9 cellular contexts compared by ENCODE assay signal in the genomic region with DNA sequence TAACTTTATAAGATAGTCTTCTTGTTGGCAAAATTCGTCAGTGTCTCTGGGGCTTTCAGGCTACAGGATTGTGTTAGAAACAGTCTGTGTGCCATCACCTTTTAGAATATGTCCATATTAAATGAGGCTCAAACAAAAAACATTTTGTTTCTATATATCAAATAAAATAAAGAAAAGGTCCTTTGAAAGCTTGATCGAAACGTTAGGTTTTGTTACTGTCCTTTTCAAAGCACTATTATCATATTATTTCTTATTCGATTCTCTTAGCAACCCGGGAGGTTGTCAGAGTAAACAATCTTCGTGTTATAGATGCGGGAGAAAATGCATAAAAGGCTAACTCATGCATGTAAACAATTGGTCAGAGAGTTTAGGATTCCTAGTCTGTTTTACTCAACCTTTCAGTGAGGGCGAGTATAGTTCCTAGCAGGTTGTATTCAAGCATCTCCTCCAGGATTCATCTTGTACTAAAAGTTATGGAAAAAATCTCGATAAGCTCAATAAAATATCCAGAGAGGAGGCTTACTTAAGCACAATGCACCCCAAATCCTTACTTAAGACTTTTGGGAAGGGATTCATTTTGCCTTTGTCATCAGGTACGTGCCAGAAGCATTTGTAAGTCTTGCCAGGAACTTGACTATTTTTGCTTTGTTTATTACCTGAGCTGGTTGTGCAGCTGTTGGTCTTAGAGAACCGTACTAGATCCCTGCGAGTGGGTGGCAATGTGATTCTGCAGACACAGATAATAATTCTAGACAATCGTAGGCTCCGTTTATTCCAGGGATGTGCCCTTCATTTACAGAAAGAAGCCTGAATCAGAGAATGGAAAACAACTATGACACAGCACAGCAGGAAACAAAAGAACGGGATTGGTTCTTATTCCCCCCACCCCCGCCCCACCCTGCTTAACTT.
DNase-seq lines count a peak whose midpoint lies in the region; ATAC-seq, FAIRE-seq and TF ChIP-seq lines count a peak whose summit lies in the region.
"Had no signal": no experiment of that assay in that cellular context is flagged by ENCODE, and none has a peak within 500 bp of the region (broad histone marks: within the 10 kb centered on the region; RNA-seq: fewer than 3 reads in every experiment).

No MANE protein-coding gene starts in this region.

- peak overlapping the region in 2 of 3 experiments; percentile 50 to 93 for H3K27ac Mint-ChIP-seq in nephron

- intact Hi-C loops in uterus (cut with DNase I; ENCODE audit: low total_unique reads), result no loop called here
- intact Hi-C loops in sigmoid colon (cut with DNase I), result no loop called here
- intact Hi-C loops in heart left ventricle (cut with DNase I), result loop anchor here in 1 of 10 donors (10.0 kb wide), 1 partner anchor 72 kb away; no protein-coding TSS in a partner anchor

- no peaks in the 10 kb centered on the region for H3K79me2 ChIP-seq in MM.1S (ENCODE audit: low read length)

- peaks cover 13% of the 10 kb centered on the region for H3F3A ChIP-seq in MM.1S (ENCODE audit: insufficient read depth, low read length)

- no peaks in the 10 kb centered on the region for H4K20me1 ChIP-seq in MM.1S (ENCODE audit: insufficient read depth, low read length)

- TF ChIP-seq CTCF in MM.1S (IDR thresholded peaks at IDR 0.05; ENCODE audit: low read length) (no peak), bronchial epithelial cell (IDR thresholded peaks at IDR 0.05; ENCODE audit: insufficient read depth, low read length, severe bottlenecking) (no peak), nephron (IDR thresholded peaks at IDR 0.05; ENCODE audit: unreplicated experiment in 3 of 3) (no peak), uterus (IDR thresholded peaks at IDR 0.05) (no peak), sigmoid colon (IDR thresholded peaks at IDR 0.05) (no peak), heart left ventricle (IDR thresholded peaks at IDR 0.05) (no peak)

- no peaks in the 10 kb centered on the region for H3K36me3 Mint-ChIP-seq in nephron (ENCODE audit: low read depth)

- no peak for FAIRE-seq in bronchial epithelial cell (lab: Jason Lieb, UNC)

- peaks cover 65% of the 10 kb centered on the region for H3K4me1 Mint-ChIP-seq in nephron

- DNase-seq in DMS114 treated with DMSO at 0.1 percent for 48 hours (lab: John Stamatoyannopoulos, UW; ENCODE audit: unreplicated experiment) (peak; percentile 88), MM.1S (peak; percentile 40), bronchial epithelial cell (ENCODE audit: low read depth) (peak; percentile 82), uterus (no peak), sigmoid colon (no peak), heart left ventricle (no peak)

- H2AFZ ChIP-seq in MM.1S (ENCODE audit: low read length), result peak overlapping the region; percentile 69

- H3K27me3 ChIP-seq in MM.1S (replicated peaks; ENCODE audit: insufficient read depth, low read length) (no peaks in the 10 kb centered on the region), bronchial epithelial cell (ENCODE audit: control insufficient read depth, insufficient read depth, low read length) (no peaks in the 10 kb centered on the region), uterus (no peaks in the 10 kb centered on the region), sigmoid colon (no peaks in the 10 kb centered on the region), heart left ventricle (no peaks in the 10 kb centered on the region)

- peaks cover 42% of the 10 kb centered on the region for H3K4me1 ChIP-seq in MM.1S (ENCODE audit: low read length)
- H3K4me1 ChIP-seq in uterus, result no peaks in the 10 kb centered on the region
- peaks cover 0 to 16% (median 9%) of the 10 kb centered on the region in 4 donors for H3K4me1 ChIP-seq in sigmoid colon
- H3K4me1 ChIP-seq in heart left ventricle, result peaks cover 0 to 29% (median 7%) of the 10 kb centered on the region in 12 donors

- peak overlapping the region; percentile 74 for H3K4me2 ChIP-seq in MM.1S (ENCODE audit: low read depth, low read length)

- WGBS in sigmoid colon, 2 donors, result 21 to 56% methylated on average over 16 of the region's 16 CpGs
- 86 to 90% (median 88%) methylated on average over 16 of the region's 16 CpGs for WGBS in heart left ventricle, 4 donors

- no peak for TF ChIP-seq EP300 in sigmoid colon (IDR thresholded peaks at IDR 0.05)

- H3K9me3 Mint-ChIP-seq in nephron, result no peaks in the 10 kb centered on the region

- H3K9me3 ChIP-seq in MM.1S (replicated peaks; ENCODE audit: insufficient read depth, low read length) (no peaks in the 10 kb centered on the region), uterus (no peaks in the 10 kb centered on the region), sigmoid colon (no peaks in the 10 kb centered on the region), heart left ventricle (no peaks in the 10 kb centered on the region)

- H3K9me2 ChIP-seq in MM.1S (replicated peaks; ENCODE audit: insufficient read depth, low read length), result no peaks in the 10 kb centered on the region

- TF ChIP-seq POLR2A in uterus (IDR thresholded peaks at IDR 0.05), result no peak
- no peak for TF ChIP-seq POLR2A in sigmoid colon (IDR thresholded peaks at IDR 0.05)
- TF ChIP-seq POLR2A in heart left ventricle (IDR thresholded peaks at IDR 0.05), result no peak

- H3K4me3 Mint-ChIP-seq in nephron, result no peak overlapping the region

- H3K27ac ChIP-seq in MM.1S (ENCODE audit: low read length), result peak overlapping the region; percentile 83
- H3K27ac ChIP-seq in uterus, result no peak overlapping the region
- H3K27ac ChIP-seq in sigmoid colon, result no peak overlapping the region
- H3K27ac ChIP-seq in heart left ventricle, result no peak overlapping the region

- no peak for ATAC-seq in heart left ventricle
- ATAC-seq in GM21423 (IDR thresholded peaks at IDR 0.05; ENCODE audit: unreplicated experiment), result no peak

- H3K4me3 ChIP-seq in MM.1S (ENCODE audit: low read length) (peak overlapping the region; percentile 47), bronchial epithelial cell (ENCODE audit: low read depth, low read length) (no peak overlapping the region), uterus (no peak overlapping the region), sigmoid colon (no peak overlapping the region), heart left ventricle (no peak overlapping the region)
- H3K4me3 ChIP-seq: lung had no signal

- peak overlapping the region; percentile 60 for H3K9ac ChIP-seq in MM.1S (ENCODE audit: low read length)

- H3K36me3 ChIP-seq in MM.1S (replicated peaks; ENCODE audit: insufficient read depth, low read length) (no peaks in the 10 kb centered on the region), bronchial epithelial cell (ENCODE audit: control insufficient read depth, insufficient read depth, low read length) (no peaks in the 10 kb centered on the region), uterus (no peaks in the 10 kb centered on the region), sigmoid colon (no peaks in the 10 kb centered on the region), heart left ventricle (no peaks in the 10 kb centered on the region)

- H3K27me3 Mint-ChIP-seq in nephron (ENCODE audit: low read depth), result no peaks in the 10 kb centered on the region

Comparison
In these comparisons a context has a peak if more than half of its experiments do, and no peak if none do; other contexts are left out.
1. DNase-seq: peak in DMS114 treated with DMSO at 0.1 percent for 48 hours (single experiment), MM.1S (single experiment) and bronchial epithelial cell (single experiment); none in uterus (0 of 2), sigmoid colon (single experiment) and heart left ventricle (0 of 5).